23 cellular contexts compared by ENCODE assay signal in genomic region chr9:37947987-37948386, GRCh38. TPM values are rescaled to one million over a fixed set of nuclear protein-coding genes. Genes with fewer than 3 reads are reported as not detected.
A peak's percentile ranks its signal among the peaks of the same experiment; 100 is the strongest.
DNase-seq lines count a peak whose midpoint lies in the region; ATAC-seq and TF ChIP-seq lines count a peak whose summit lies in the region.
"Had no signal": no experiment of that assay in that cellular context is flagged by ENCODE, and none has a peak within 500 bp of the region (broad histone marks: within the 10 kb centered on the region; RNA-seq: fewer than 3 reads in every experiment).

No MANE protein-coding gene starts in this region.

- H3K27ac ChIP-seq in right cardiac atrium (ENCODE audit: low read length) (no peak overlapping the region), osteoblast (ENCODE audit: low read depth, low read length) (no peak overlapping the region), gastroesophageal sphincter (no peak overlapping the region)
- H3K27ac ChIP-seq: body of pancreas had no signal

- H3K4me1 ChIP-seq in right cardiac atrium (ENCODE audit: control insufficient read depth, insufficient read depth, low read length) (peaks cover 21% of the 10 kb centered on the region), osteoblast (ENCODE audit: insufficient read depth, low read length) (peaks cover 52% of the 10 kb centered on the region), gastroesophageal sphincter (peaks cover 6 to 24% (median 20%) of the 10 kb centered on the region in 3 donors)

- H4K20me1 ChIP-seq in osteoblast (ENCODE audit: insufficient read depth, low read length) = peaks cover 13% of the 10 kb centered on the region

- no peak overlapping the region for H2AFZ ChIP-seq in osteoblast (ENCODE audit: low read length)

- no peak for ATAC-seq in right cardiac atrium
- ATAC-seq in esophagus mucosa = peak; percentile 44
- ATAC-seq in HG03095 (IDR thresholded peaks at IDR 0.05; ENCODE audit: unreplicated experiment) = no peak
- no peak for ATAC-seq in gastroesophageal sphincter
- ATAC-seq: body of pancreas; effector memory CD8-positive, alpha-beta T cell had no signal

- TF ChIP-seq POLR2A in gastroesophageal sphincter (IDR thresholded peaks at IDR 0.05) = no peak

- no peak for TF ChIP-seq EP300 in gastroesophageal sphincter (IDR thresholded peaks at IDR 0.05)

- H3K27me3 ChIP-seq in right cardiac atrium (ENCODE audit: control insufficient read depth, insufficient read depth) (no peaks in the 10 kb centered on the region), osteoblast (ENCODE audit: insufficient read depth, low read length) (no peaks in the 10 kb centered on the region), gastroesophageal sphincter (no peaks in the 10 kb centered on the region)
- H3K27me3 ChIP-seq: body of pancreas had no signal

- intact Hi-C loops in right cardiac atrium (cut with DNase I) (no loop called here), cardiac septum (cut with DNase I) (no loop called here)

- TF ChIP-seq CTCF in osteoblast (IDR thresholded peaks at IDR 0.05; ENCODE audit: extremely low read depth, low read depth, low read length) (no peak), gastroesophageal sphincter (IDR thresholded peaks at IDR 0.05) (no peak)

- H3K4me3 ChIP-seq in right cardiac atrium (ENCODE audit: low read length) (no peak overlapping the region), osteoblast (ENCODE audit: insufficient read depth, low read length) (no peak overlapping the region), gastroesophageal sphincter (no peak overlapping the region)
- H3K4me3 ChIP-seq: body of pancreas had no signal

- DNase-seq in right cardiac atrium = peak in 2 of 3 donors; percentile 5 to 14
- no peak for DNase-seq in cardiac septum (ENCODE audit: low spot score)
- DNase-seq in osteoblast (ENCODE audit: insufficient read length, low spot score, missing footprints) = peak; percentile 3
- DNase-seq in epidermal melanocyte (ENCODE audit: insufficient read length, low spot score) = no peak
- DNase-seq in activated T-cell treated with anti-CD3 and anti-CD28 coated beads for 4 hours = no peak
- DNase-seq: 8988T; activated B cell treated with CpG ODN at 0.5 μM for 24 hours; activated naive CD8-positive, alpha-beta T cell treated with anti-CD3 and anti-CD28 coated beads for 36 hours; body of pancreas; CD8-positive, alpha-beta memory T cell; effector memory CD8-positive, alpha-beta T cell; GDM1; KG1; mesendoderm; naive B cell; NCI-H146; NCI-H446 treated with DMSO at 0.1 percent for 48 hours; occipital lobe; SHP77 treated with DMSO at 0.1 percent for 48 hours; T1000 had no signal

- 80% methylated on average over 9 of the region's 9 CpGs for WGBS in right cardiac atrium
- WGBS in gastroesophageal sphincter (ENCODE audit: low coverage in 1 of 2), 2 donors = 92 to 100% methylated on average over 2 to 5 of the region's 9 CpGs

- no peaks in the 10 kb centered on the region for H3K79me2 ChIP-seq in osteoblast (ENCODE audit: insufficient read depth, low read length)

- H3K36me3 ChIP-seq in osteoblast (ENCODE audit: insufficient read depth, low read length) = no peaks in the 10 kb centered on the region
- H3K36me3 ChIP-seq in gastroesophageal sphincter = peaks cover 0 to 76% of the 10 kb centered on the region in 2 donors

- H3K9me3 ChIP-seq in right cardiac atrium (ENCODE audit: control insufficient read depth, low read length) = no peaks in the 10 kb centered on the region
- H3K9me3 ChIP-seq in osteoblast (ENCODE audit: low read depth, low read length) = no peaks in the 10 kb centered on the region
- H3K9me3 ChIP-seq in gastroesophageal sphincter = no peaks in the 10 kb centered on the region
- H3K9me3 ChIP-seq: body of pancreas had no signal

- no peak overlapping the region for H3K4me2 ChIP-seq in osteoblast (ENCODE audit: insufficient read depth, low read length)

RNA-seq across cellular contexts. Expression of gene SLC25A51, which starts 44.1 kb away (rescaled TPM):
- 10 to 100 TPM; 21.1 to 29.4 (median 25.9) TPM for total RNA-seq in right cardiac atrium
- polyA plus RNA-seq in right cardiac atrium = 13.1 TPM
- total RNA-seq in cardiac septum = 29.0 TPM
- 20.8 TPM for total RNA-seq in esophagus mucosa
- 114 and 119 TPM in 2 replicates for total RNA-seq in osteoblast
- total RNA-seq in gastroesophageal sphincter = 10 to 100 TPM; 27.5 to 43.9 (median 35.8) TPM

Comparison
In these comparisons a context has a peak if more than half of its experiments do, and no peak if none do; other contexts are left out.
1. DNase-seq: peak in right cardiac atrium (2 of 3) and osteoblast (single experiment); none in cardiac septum (single experiment), epidermal melanocyte (single experiment) and activated T-cell treated with anti-CD3 and anti-CD28 coated beads for 4 hours (single experiment).